17 cellular contexts compared by ENCODE assay signal in the genomic region with DNA sequence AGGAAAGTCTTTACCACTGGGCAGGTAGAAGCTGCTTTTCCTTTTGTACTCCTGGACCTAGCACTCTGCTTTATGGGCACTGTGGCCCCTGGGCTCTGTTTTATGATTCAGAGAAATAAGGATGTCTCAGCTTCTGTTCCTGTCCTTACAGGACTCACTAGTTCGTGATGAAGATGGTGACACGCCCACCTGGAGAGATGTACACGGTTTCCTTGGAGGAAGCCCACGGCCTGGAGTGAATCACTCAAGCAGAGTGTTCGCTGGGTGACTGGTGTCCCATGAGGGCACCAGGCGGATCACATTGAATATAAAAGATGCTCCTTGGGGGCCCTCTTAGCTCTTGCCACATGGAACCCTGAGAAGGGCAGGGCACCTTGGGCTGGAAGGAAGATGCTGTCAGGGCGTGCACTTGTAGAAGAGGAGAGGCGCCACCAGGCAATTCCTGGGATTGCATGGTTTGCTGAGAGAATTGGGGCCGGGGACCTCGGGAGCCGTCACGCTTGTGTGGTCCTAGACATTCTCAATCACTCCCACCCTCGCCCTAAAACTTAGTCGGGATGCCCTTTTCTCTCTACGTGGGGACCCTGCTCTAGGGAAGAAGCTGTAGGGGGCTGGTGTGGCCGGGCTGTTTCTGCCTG.
"Had no signal": no experiment of that assay in that cellular context is flagged by ENCODE, and none has a peak within 500 bp of the region (broad histone marks: within the 10 kb centered on the region; RNA-seq: fewer than 3 reads in every experiment).

No MANE protein-coding gene starts in this region.

- H3K27me3 Mint-ChIP-seq: activated CD4-positive, alpha-beta T cell treated with anti-CD3 and anti-CD28 coated beads for 36 hours; activated naive CD8-positive, alpha-beta T cell; stimulated activated memory B cell treated with anti-CD40 and anti-IgM and Interleukin-4, amounts not matched to agents 10 μg/mL and 1 μg/mL and 100 μg/mL, for 72 hours had no signal

- H3K36me3 Mint-ChIP-seq: activated naive CD8-positive, alpha-beta T cell; stimulated activated memory B cell treated with anti-CD40 and anti-IgM and Interleukin-4, amounts not matched to agents 10 μg/mL and 1 μg/mL and 100 μg/mL, for 72 hours; type B pancreatic cell had no signal

- H3K9me3 Mint-ChIP-seq: nephron, type B pancreatic cell had no signal

- H3K9me3 ChIP-seq: spleen, testis had no signal

- H3K27ac ChIP-seq: spleen, testis, WERI-Rb-1 had no signal

- H3K27ac Mint-ChIP-seq: activated CD4-positive, alpha-beta T cell treated with anti-CD3 and anti-CD28 coated beads for 36 hours; activated naive CD8-positive, alpha-beta T cell; nephron; stimulated activated memory B cell treated with anti-CD40 and anti-IgM and Interleukin-4, amounts not matched to agents 10 μg/mL and 1 μg/mL and 100 μg/mL, for 72 hours; type B pancreatic cell had no signal

- DNase-seq: activated CD4-positive, alpha-beta T cell treated with anti-CD3 and anti-CD28 coated beads for 36 hours; activated CD4-positive, alpha-beta T cell treated with anti-CD3 and anti-CD28 coated beads, Interleukin-2, amount 50 U/mL, for 48 hours; amniotic stem cell; central memory CD4-positive, alpha-beta T cell; islet precursor cell; midbrain; spleen; stimulated activated CD4-positive, alpha-beta T cell treated with anti-CD3 and anti-CD28 coated beads, Interleukin-4, amount 100 ng/mL, for 4 hours; T-helper 2 cell; testis; WERI-Rb-1 had no signal

- ATAC-seq: activated CD4-positive, alpha-beta T cell treated with anti-CD3 and anti-CD28 coated beads for 36 hours; esophagus mucosa; left lobe of liver; stimulated activated memory B cell treated with anti-CD40 and anti-IgM and Interleukin-4, amounts not matched to agents 10 μg/mL and 1 μg/mL and 100 μg/mL, for 72 hours had no signal

- H3K27me3 ChIP-seq: spleen, testis had no signal

- H3K4me3 ChIP-seq: spleen, testis had no signal

- H3K4me1 ChIP-seq: spleen, testis had no signal

- H3K36me3 ChIP-seq: spleen, WERI-Rb-1 had no signal

- H3K4me3 Mint-ChIP-seq: activated CD4-positive, alpha-beta T cell treated with anti-CD3 and anti-CD28 coated beads for 36 hours; activated naive CD8-positive, alpha-beta T cell; nephron; stimulated activated memory B cell treated with anti-CD40 and anti-IgM and Interleukin-4, amounts not matched to agents 10 μg/mL and 1 μg/mL and 100 μg/mL, for 72 hours; type B pancreatic cell had no signal

- H3K4me1 Mint-ChIP-seq: activated CD4-positive, alpha-beta T cell treated with anti-CD3 and anti-CD28 coated beads for 36 hours; stimulated activated memory B cell treated with anti-CD40 and anti-IgM and Interleukin-4, amounts not matched to agents 10 μg/mL and 1 μg/mL and 100 μg/mL, for 72 hours had no signal
